1 cellular context compared by ENCODE assay signal in genomic region chr4:112287258-112287873, GRCh38.
TF ChIP-seq lines count a peak whose summit lies in the region.

No MANE protein-coding gene starts in this region.

TF ChIP-seq in GM12878, 131 proteins besides CTCF, POLR2A, EP300 and RAD21:
- TF ChIP-seq JUND (IDR thresholded peaks at IDR 0.05; ENCODE audit: low read depth, low read length) (no peak), CREM (IDR thresholded peaks at IDR 0.05; ENCODE audit: low read depth) (peak; percentile 14; the same call in 1 of the 2 replicates), RCOR1 (conservative IDR thresholded peaks at IDR 0.05; ENCODE audit: low read depth, low read length) (no peak), DPF2 (IDR thresholded peaks at IDR 0.05) (0 out of 2 replicates have a peak, but pooled peaks have one; percentile 36), WRNIP1 (IDR thresholded peaks at IDR 0.05; ENCODE audit: borderline replicate concordance, low read depth, low read length) (no peak), TAF1 (IDR thresholded peaks at IDR 0.05; ENCODE audit: borderline replicate concordance, low read depth, low read length) (peak; percentile 44; the same call in 1 of the 2 replicates), ZNF622 (IDR thresholded peaks at IDR 0.05) (no peak), SMAD5 (IDR thresholded peaks at IDR 0.05; ENCODE audit: low read depth) (0 out of 2 replicates have a peak, but pooled peaks have one; percentile 49), MLLT1 (IDR thresholded peaks at IDR 0.05) (peak; percentile 98), SKIL (IDR thresholded peaks at IDR 0.05; ENCODE audit: low read depth, poor library complexity, severe bottlenecking) (no peak), MEF2A (IDR thresholded peaks at IDR 0.05; ENCODE audit: insufficient read depth, low read depth, low read length) (no peak), MEF2B (IDR thresholded peaks at IDR 0.05; ENCODE audit: partially characterized antibody, poor library complexity, severe bottlenecking) (peak; percentile 12), BRCA1 (IDR thresholded peaks at IDR 0.05; ENCODE audit: low read depth, low read length) (no peak), SMAD1 (IDR thresholded peaks at IDR 0.05; ENCODE audit: low read depth, partially characterized antibody) (peak; percentile 13), EED (IDR thresholded peaks at IDR 0.05; ENCODE audit: low read depth) (peak; percentile 7; the same call in 1 of the 2 replicates), STAT3 (IDR thresholded peaks at IDR 0.05; ENCODE audit: low read depth, low read length) (no peak), RBBP5 (conservative IDR thresholded peaks at IDR 0.05) (no peak), NBN (IDR thresholded peaks at IDR 0.05) (0 out of 2 replicates have a peak, but pooled peaks have one; percentile 44), YBX1 (IDR thresholded peaks at IDR 0.05) (no peak), TCF12 (IDR thresholded peaks at IDR 0.05; ENCODE audit: low read depth, low read length) (peak; percentile 75), BACH1 (IDR thresholded peaks at IDR 0.05; ENCODE audit: borderline replicate concordance) (peak; percentile 3; the same call in 1 of the 2 replicates), ZNF217 (IDR thresholded peaks at IDR 0.05) (no peak), USF1 (IDR thresholded peaks at IDR 0.05; ENCODE audit: borderline replicate concordance, extremely low read length, insufficient read depth, low read depth, low read length) (no peak), SIN3A (IDR thresholded peaks at IDR 0.05; ENCODE audit: low read depth, low read length) (peak; percentile 57; the same call in 1 of the 2 replicates), ZNF384 (IDR thresholded peaks at IDR 0.05; ENCODE audit: borderline replicate concordance, low read depth, low read length) (no peak), IKZF1 (conservative IDR thresholded peaks at IDR 0.05) (peak; percentile 35; the same call in 1 of the 2 replicates), ZNF687 (IDR thresholded peaks at IDR 0.05) (peak; percentile 63), PBX3 (IDR thresholded peaks at IDR 0.05; ENCODE audit: insufficient replicate concordance, low read depth, low read length) (peak; percentile 57), PKNOX1 (IDR thresholded peaks at IDR 0.05) (peak; percentile 87), ATF3 (IDR thresholded peaks at IDR 0.05; ENCODE audit: borderline replicate concordance, extremely low read depth, low read depth, low read length) (no peak), HDGF (IDR thresholded peaks at IDR 0.05) (peak; percentile 28; the same call in 1 of the 2 replicates), ETV6 (conservative IDR thresholded peaks at IDR 0.05 in 1 of 2, IDR thresholded peaks at IDR 0.05 in 1 of 2; ENCODE audit: borderline replicate concordance in 1 of 2, low read depth in 1 of 2) (0 out of 4 replicates have a peak, but pooled peaks of 1 of the 2 experiments have one; percentile 8), IKZF2 (IDR thresholded peaks at IDR 0.05) (peak; percentile 8 to 52; a peak in 1 of 4 replicates), FOXM1 (IDR thresholded peaks at IDR 0.05; ENCODE audit: low read depth, low read length) (no peak), ZBTB40 (IDR thresholded peaks at IDR 0.05; ENCODE audit: borderline replicate concordance) (peak; percentile 56; the same call in 1 of the 2 replicates), POLR2AphosphoS2 (IDR thresholded peaks at IDR 0.05; ENCODE audit: low read depth, low read length) (peak; percentile 35; the same call in 1 of the 2 replicates), EGR1 (IDR thresholded peaks at IDR 0.05; ENCODE audit: borderline replicate concordance in 1 of 2, low read depth in 2 of 2, low read length in 2 of 2) (no peak), POU2F2 (IDR thresholded peaks at IDR 0.05; ENCODE audit: borderline replicate concordance, low read depth, low read length) (peak; percentile 37; the same call in 1 of the 3 replicates), POLR2AphosphoS5 (IDR thresholded peaks at IDR 0.05; ENCODE audit: low read length) (peak; percentile 89), TCF3 (IDR thresholded peaks at IDR 0.05; ENCODE audit: borderline replicate concordance, insufficient read depth, low read depth, low read length) (peak; percentile 81; the same call in 1 of the 2 replicates), RELB (IDR thresholded peaks at IDR 0.05; ENCODE audit: low read depth) (peak; percentile 10; the same call in 1 of the 2 replicates), LARP7 (IDR thresholded peaks at IDR 0.05) (peak; percentile 63; the same call in 1 of the 2 replicates)
